In the genomic region with DNA sequence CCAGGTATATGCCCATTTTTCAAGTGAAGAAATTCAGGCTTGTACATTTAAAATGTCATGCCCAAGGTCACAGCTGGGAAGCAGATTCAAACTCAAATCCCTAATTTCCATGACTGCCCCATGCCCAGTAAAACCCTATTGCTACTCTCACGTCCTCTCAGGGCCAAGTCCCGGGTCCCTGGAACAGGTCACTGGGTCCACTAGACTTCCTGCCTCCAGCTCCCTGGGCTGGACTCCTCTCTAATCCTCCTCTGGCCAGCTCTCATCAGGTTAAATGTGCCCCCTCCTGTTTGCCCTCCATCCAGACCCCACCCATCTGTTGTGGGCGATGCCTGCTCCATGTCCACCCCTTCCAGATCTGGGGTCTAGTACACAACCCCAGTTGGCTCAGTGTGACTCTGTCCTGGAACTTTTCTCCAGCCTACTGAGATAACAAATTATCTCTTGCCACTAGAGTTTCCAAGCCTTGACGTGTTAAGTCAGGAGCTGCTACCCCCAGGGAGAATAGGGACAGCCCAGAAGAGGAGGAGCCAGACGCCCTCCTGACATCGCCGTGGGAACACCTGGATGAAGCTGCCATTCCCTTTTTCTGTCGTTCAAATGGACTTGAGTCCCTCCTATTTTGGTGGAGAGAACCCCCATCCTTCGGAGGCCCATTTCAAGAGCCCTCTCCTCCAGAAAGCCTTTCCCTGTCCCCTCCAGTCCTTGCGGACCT, we compare ENCODE assay signal across 30 cellular contexts. TPM values are rescaled to one million over a fixed set of nuclear protein-coding genes. Genes with fewer than 3 reads are reported as not detected.
DNase-seq lines count a peak whose midpoint lies in the region; ATAC-seq, FAIRE-seq and TF ChIP-seq lines count a peak whose summit lies in the region.
"Had no signal": no experiment of that assay in that cellular context is flagged by ENCODE, and none has a peak within 500 bp of the region (broad histone marks: within the 10 kb centered on the region; RNA-seq: fewer than 3 reads in every experiment).

No MANE protein-coding gene starts in this region.

- ATAC-seq in K562 (peak; percentile 5; the same call in 2 of the 3 replicates), HG03159 (IDR thresholded peaks at IDR 0.05; ENCODE audit: unreplicated experiment) (no peak)
- ATAC-seq: activated CD8-positive, alpha-beta T cell treated with anti-CD3 and anti-CD28 coated beads for 36 hours had no signal

- no peaks in the 10 kb centered on the region for H3K36me3 Mint-ChIP-seq in neural progenitor cell
- H3K36me3 Mint-ChIP-seq: activated naive CD8-positive, alpha-beta T cell treated with anti-CD3 and anti-CD28 coated beads, Interleukin-2, amount 10 ng/mL, durations not matched to agents 7 days and 5 days had no signal

- TF ChIP-seq POLR2A in K562 (conservative IDR thresholded peaks at IDR 0.05) (no peak), spleen (IDR thresholded peaks at IDR 0.05) (no peak)

- peak overlapping the region; percentile 60 for H3K27ac Mint-ChIP-seq in neural progenitor cell
- H3K27ac Mint-ChIP-seq: activated CD8-positive, alpha-beta T cell treated with anti-CD3 and anti-CD28 coated beads for 36 hours; activated naive CD8-positive, alpha-beta T cell treated with anti-CD3 and anti-CD28 coated beads, Interleukin-2, amount 10 ng/mL, durations not matched to agents 7 days and 5 days; IgD-negative memory B cell had no signal

- no peak for TF ChIP-seq RAD21 in K562 (CRISPR knock-in tag; conservative IDR thresholded peaks at IDR 0.05 in 1 of 2, IDR thresholded peaks at IDR 0.05 in 1 of 2)

- H3K9me1 ChIP-seq in K562 (ENCODE audit: control insufficient read depth, insufficient read depth, low read length), result peaks cover 5% of the 10 kb centered on the region

- peaks cover 20% of the 10 kb centered on the region for H3K4me1 Mint-ChIP-seq in neural progenitor cell

- H2AFZ ChIP-seq in K562 (ENCODE audit: low read depth, low read length) (peak overlapping the region; percentile 85), neural progenitor cell (replicated peaks) (peak overlapping the region; percentile 39)

- BruUV-seq in K562 (replicated peaks; lab: Mats Ljungman, UMichigan), result TSS peak; percentile 77

- H3K27ac ChIP-seq in HEK293 (ENCODE audit: extremely low read depth, low read depth, low read length), result no peak overlapping the region
- H3K27ac ChIP-seq in K562 (ENCODE audit: extremely low read depth, low read depth, low read length), result peak overlapping the region; percentile 72
- H3K27ac ChIP-seq in neural progenitor cell, result no peak overlapping the region
- no peak overlapping the region for H3K27ac ChIP-seq in spleen
- H3K27ac ChIP-seq: epithelial cell of prostate, ovary, testis had no signal

- H3K27me3 ChIP-seq in K562 (ENCODE audit: control insufficient read depth in 2 of 2, insufficient read depth in 2 of 2, low read length in 2 of 2) (no peaks in the 10 kb centered on the region), neural progenitor cell (no peaks in the 10 kb centered on the region), spleen (replicated peaks in 1 of 7) (no peaks in the 10 kb centered on the region)
- H3K27me3 ChIP-seq: ovary, right atrium auricular region, testis had no signal

- no peaks in the 10 kb centered on the region for H3K4me1 ChIP-seq in HEK293 (ENCODE audit: control insufficient read depth, insufficient read depth, low read length)
- H3K4me1 ChIP-seq in K562 (replicated peaks in 1 of 2; ENCODE audit: control insufficient read depth in 2 of 2, insufficient read depth in 2 of 2, low read length in 2 of 2), result peaks cover 57 to 86% of the 10 kb centered on the region in 2 experiments
- peaks cover 12% of the 10 kb centered on the region for H3K4me1 ChIP-seq in neural progenitor cell
- peaks cover 0 to 7% (median 0%) of the 10 kb centered on the region in 6 donors for H3K4me1 ChIP-seq in spleen
- H3K4me1 ChIP-seq: testis had no signal

- peak; percentile 72 for FAIRE-seq in K562 (lab: Jason Lieb, UNC)
- FAIRE-seq: astrocyte, GM19239 had no signal

- CTCF ChIA-PET in HEK293 (lab: Yijun Ruan, JAX) (interaction anchor here (0.5 to 3.1 kb wide), 6 partner anchors 9 to 268 kb away, joined by 3 to 16 read pairs (median 3); no protein-coding TSS in a partner anchor), K562 (lab: Yijun Ruan, JAX; ENCODE audit: low intra/inter-chr PET ratio) (interaction anchor here (1.4 kb wide), 1 partner anchor 33 kb away, joined by 8 read pairs; no protein-coding TSS in a partner anchor)

- WGBS in K562 (ENCODE audit: insufficient coverage, low coverage, missing lambda C conversion rate), result 23% methylated on average over 10 of the region's 10 CpGs
- 77 to 85% (median 84%) methylated on average over 10 of the region's 10 CpGs for WGBS in spleen, 5 donors

- peaks cover 4% of the 10 kb centered on the region for H3K27me3 Mint-ChIP-seq in neural progenitor cell (ENCODE audit: insufficient read depth, low read depth)
- H3K27me3 Mint-ChIP-seq: activated CD8-positive, alpha-beta T cell treated with anti-CD3 and anti-CD28 coated beads for 36 hours had no signal

- H3F3A ChIP-seq in neural progenitor cell (ENCODE audit: low read depth), result no peaks in the 10 kb centered on the region

- in situ Hi-C loops in K562 (cut with MboI), result no loop called here

- H3K36me3 ChIP-seq in HEK293 (ENCODE audit: control insufficient read depth in 2 of 2, insufficient read depth in 1 of 2, low read length in 2 of 2) (no peaks in the 10 kb centered on the region), K562 (ENCODE audit: control insufficient read depth, insufficient read depth, low read length) (no peaks in the 10 kb centered on the region), neural progenitor cell (no peaks in the 10 kb centered on the region), spleen (no peaks in the 10 kb centered on the region)
- H3K36me3 ChIP-seq: heart left ventricle, ovary, right atrium auricular region had no signal

- H4K20me1 ChIP-seq in K562 (replicated peaks; ENCODE audit: control insufficient read depth, insufficient read depth, low read length) (no peaks in the 10 kb centered on the region), neural progenitor cell (ENCODE audit: low read depth) (no peaks in the 10 kb centered on the region)

- no peaks in the 10 kb centered on the region for H3K79me2 ChIP-seq in K562 (ENCODE audit: control insufficient read depth, insufficient read depth, low read length)
- no peaks in the 10 kb centered on the region for H3K79me2 ChIP-seq in neural progenitor cell (ENCODE audit: low read depth)

- TF ChIP-seq CTCF in HEK293 (tag by site-specific recombination; IDR thresholded peaks at IDR 0.05) (no peak), K562 (IDR thresholded peaks at IDR 0.05 in 2 of 3, conservative IDR thresholded peaks at IDR 0.05 in 1 of 3; ENCODE audit: insufficient read depth in 2 of 3, low read depth in 1 of 3, low read length in 3 of 3) (no peak; a peak in 1 of 6 replicates), neural progenitor cell (IDR thresholded peaks at IDR 0.05) (no peak), spleen (IDR thresholded peaks at IDR 0.05 in 8 of 11, conservative IDR thresholded peaks at IDR 0.05 in 3 of 11) (no peak)

- intact Hi-C loops in K562 (cut with micrococcal nuclease) (loop anchor here (1.0 kb wide), 3 partner anchors 33 to 100 kb away; no protein-coding TSS in a partner anchor), spleen (cut with DNase I; ENCODE audit: low total_unique reads) (no loop called here)

- TF ChIP-seq EP300 in K562 (IDR thresholded peaks at IDR 0.05; ENCODE audit: low read length), result no peak; the same call in 1 of the 2 replicates

- POLR2A ChIA-PET in HEK293 (lab: Yijun Ruan, JAX) (interaction anchor here (1.0 kb wide), 1 partner anchor 37 kb away, joined by 3 read pairs; no protein-coding TSS in a partner anchor), K562 (lab: Yijun Ruan, JAX) (interaction anchor here (0.6 to 2.5 kb wide), 16 partner anchors 9 to 663 kb away, joined by 3 to 7 read pairs (median 4); no protein-coding TSS in a partner anchor)

- H3K4me3 ChIP-seq in HEK293 (ENCODE audit: low read depth, low read length) (no peak overlapping the region), K562 (no peak overlapping the region), neural progenitor cell (no peak overlapping the region), spleen (no peak overlapping the region)
- H3K4me3 ChIP-seq: heart left ventricle, ovary, right atrium auricular region, testis had no signal

- no peak overlapping the region for H3K4me3 Mint-ChIP-seq in neural progenitor cell
- H3K4me3 Mint-ChIP-seq: activated CD8-positive, alpha-beta T cell treated with anti-CD3 and anti-CD28 coated beads for 36 hours; activated naive CD8-positive, alpha-beta T cell treated with anti-CD3 and anti-CD28 coated beads, Interleukin-2, amount 10 ng/mL, durations not matched to agents 7 days and 5 days; IgD-negative memory B cell had no signal

- H3K9ac ChIP-seq in K562 (ENCODE audit: insufficient read depth in 1 of 2, low read depth in 2 of 2, low read length in 2 of 2) (peak overlapping the region; percentile 42 to 89), neural progenitor cell (no peak overlapping the region)

- no peaks in the 10 kb centered on the region for H3K9me3 ChIP-seq in HEK293 (ENCODE audit: control insufficient read depth, insufficient read depth, low read depth, low read length)
- H3K9me3 ChIP-seq in K562 (replicated peaks; ENCODE audit: control insufficient read depth, insufficient read depth, low read depth, low read length), result peaks cover 8% of the 10 kb centered on the region
- no peaks in the 10 kb centered on the region for H3K9me3 ChIP-seq in neural progenitor cell (ENCODE audit: low read depth)
- H3K9me3 ChIP-seq in spleen, result peaks cover 0 to 11% (median 9%) of the 10 kb centered on the region in 8 donors
- H3K9me3 ChIP-seq: ovary, testis had no signal

- peak; percentile 8 for DNase-seq in NCI-H345 (lab: John Stamatoyannopoulos, UW)
- DNase-seq in NCI-H345 treated with DMSO at 0.1 percent for 48 hours (lab: John Stamatoyannopoulos, UW; ENCODE audit: unreplicated experiment), result no peak
- DNase-seq in K562 (ENCODE audit: extremely low read depth in 1 of 4, low spot score in 3 of 4), result peak in 2 of 4 experiments; percentile 55 to 77
- DNase-seq in neural progenitor cell (ENCODE audit: low spot score), result no peak
- no peak for DNase-seq in spleen
- DNase-seq in nucleus accumbens (lab: John Stamatoyannopoulos, UW), result no peak
- DNase-seq: ACHN; activated CD4-positive, CD25-positive, alpha-beta regulatory T cell treated with anti-CD3 and anti-CD28 coated beads, Interleukin-2, amount 50 U/mL, for 72 hours; activated CD8-positive, alpha-beta T cell treated with anti-CD3 and anti-CD28 coated beads for 36 hours; activated effector memory CD4-positive, alpha-beta T cell treated with anti-CD3 and anti-CD28 coated beads, Interleukin-2, amount 50 U/mL, for 16 hours; activated naive CD8-positive, alpha-beta T cell treated with anti-CD3 and anti-CD28 coated beads, Interleukin-2, amount 10 ng/mL, durations not matched to agents 7 days and 5 days; activated T-cell treated with anti-CD3 and anti-CD28 coated beads for 4 hours; COR-L47; NCI-H1105 treated with DMSO at 0.1 percent for 48 hours; NCI-H2081 treated with DMSO at 0.1 percent for 48 hours; NCI-H526 treated with DMSO at 0.1 percent for 48 hours; ovary; stimulated activated CD4-positive, alpha-beta T cell treated with anti-CD3 and anti-CD28 coated beads, Interleukin-12 subunit alpha, Interleukin-12 subunit beta, amount 100 ng/mL, for 4 hours; stimulated activated CD4-positive, alpha-beta T cell treated with anti-CD3 and anti-CD28 coated beads, Interleukin-4, amount 100 ng/mL, for 24 hours; stimulated activated naive CD4-positive, alpha-beta T cell treated with Interleukin-2 at 50 U/mL for 16 hours had no signal

- no peaks in the 10 kb centered on the region for H3K9me3 Mint-ChIP-seq in neural progenitor cell
- H3K9me3 Mint-ChIP-seq: activated CD8-positive, alpha-beta T cell treated with anti-CD3 and anti-CD28 coated beads for 36 hours; activated naive CD8-positive, alpha-beta T cell treated with anti-CD3 and anti-CD28 coated beads, Interleukin-2, amount 10 ng/mL, durations not matched to agents 7 days and 5 days had no signal

- peak overlapping the region; percentile 79 for H3K4me2 ChIP-seq in K562 (ENCODE audit: insufficient read depth, low read length)
- no peak overlapping the region for H3K4me2 ChIP-seq in neural progenitor cell

RNA-seq across cellular contexts. Expression of gene SPDEF, which starts 3.7 kb away (rescaled TPM):
- total RNA-seq in K562 (2011; cell fraction: chromatin; rRNA removed; ENCODE audit: low replicate concordance), result not detected in 2 replicates
- total RNA-seq in K562 (2011; cell fraction: nucleolus; rRNA removed), result 0.13 TPM in 1 of 2 replicates, not detected in the other
- 0.29 TPM in 1 of 2 replicates, not detected in the other for total RNA-seq in K562 (2011; cell fraction: nucleoplasm; rRNA removed)
- 0.08 TPM in 1 of 2 replicates, not detected in the other for total RNA-seq in K562 (2014; rRNA removed)
- total RNA-seq in K562 (2014; rRNA removed; fragmentation: Illumina TruSeq; extraction: Trizol), result not detected in 2 replicates
- 0.11 and 0.15 TPM in 2 replicates for total RNA-seq in K562 (2015; rRNA removed; fragmentation: Illumina TruSeq; extraction: Trizol)
- 0.11 and 0.16 TPM in 2 replicates for total RNA-seq in K562 (2021)
- polyA plus RNA-seq in K562 (2011; rRNA removed), result 0.04 and 0.08 TPM in 2 replicates
- polyA plus RNA-seq in K562 (2011; cell fraction: cytosol; rRNA removed), result 0.13 and 0.16 TPM in 2 replicates
- 0.23 and 0.35 TPM in 2 replicates for polyA plus RNA-seq in K562 (2011; cell fraction: nucleus; rRNA removed)
- 0.05 TPM in 1 of 2 replicates, not detected in the other for polyA plus RNA-seq in K562 (2012)
- 0.10 TPM in 1 of 2 replicates, not detected in the other for polyA plus RNA-seq in K562 (2014; fragmentation: Illumina TruSeq; extraction: Trizol)
- not detected for polyA plus RNA-seq in K562 (2014; fragmentation: Nextera tagmentation; extraction: Ambion mirVana)
- 0.08 and 0.12 TPM in 2 replicates for polyA plus RNA-seq in K562 (2014; rRNA removed)
- not detected in 2 replicates for polyA minus RNA-seq in K562 (2011; rRNA and poly(A)+ RNA removed)
- not detected in 2 replicates for polyA minus RNA-seq in K562 (2011; cell fraction: cytosol; rRNA and poly(A)+ RNA removed)
- not detected in 2 replicates for polyA minus RNA-seq in K562 (2011; cell fraction: nucleus; rRNA and poly(A)+ RNA removed)
- total RNA-seq in neural progenitor cell (ENCODE audit: low replicate concordance), result 0.50 TPM in 1 of 2 replicates, not detected in the other
- total RNA-seq in spleen, result under 1 TPM in 1 of 7 donors, not detected in 6; 0.32 TPM
- under 1 TPM in 2 of 3 donors, not detected in 1; 0.03 to 0.13 TPM for polyA plus RNA-seq in spleen
- total RNA-seq: activated CD8-positive, alpha-beta T cell treated with anti-CD3 and anti-CD28 coated beads for 36 hours; activated naive CD8-positive, alpha-beta T cell treated with anti-CD3 and anti-CD28 coated beads, Interleukin-2, amount 10 ng/mL, durations not matched to agents 7 days and 5 days had no signal
- polyA plus RNA-seq: BJ, IgD-negative memory B cell had no signal
